Comparison of ENCODE assay signal across 33 cellular contexts in genomic region chr20:37586078-37586477, GRCh38. TPM values are rescaled to one million over a fixed set of nuclear protein-coding genes. Genes with fewer than 3 reads are reported as not detected.
DNase-seq lines count a peak whose midpoint lies in the region; ATAC-seq, FAIRE-seq and TF ChIP-seq lines count a peak whose summit lies in the region.
"Had no signal": no experiment of that assay in that cellular context is flagged by ENCODE, and none has a peak within 500 bp of the region (broad histone marks: within the 10 kb centered on the region; RNA-seq: fewer than 3 reads in every experiment).

No MANE protein-coding gene starts in this region.

- no peak overlapping the region for H3K4me3 Mint-ChIP-seq in WTC11
- H3K4me3 Mint-ChIP-seq: B cell; CD4-positive, alpha-beta memory T cell; CD4-positive, alpha-beta T cell; CD4-positive, CD25-positive, alpha-beta regulatory T cell; CD8-positive, alpha-beta memory T cell; CD8-positive, alpha-beta T cell had no signal

- no peaks in the 10 kb centered on the region for H3K79me2 ChIP-seq in HepG2 (ENCODE audit: insufficient read depth, low read length)

- H3K4me2 ChIP-seq in HepG2 (ENCODE audit: low read depth, low read length), result no peak overlapping the region
- H3K4me2 ChIP-seq: A549; BLaER1; BLaER1 treated with 17β-estradiol and CSF1 and Interleukin-3, amounts not matched to agents 10 nM and 100 nM had no signal

- in situ Hi-C loops in HepG2 (cut with HindIII; ENCODE audit: extremely low pct_ligation_motif_present, low pct_unique_long_range_greater_than_20kb) (no loop called here), KBM-7 (cut with MboI; ENCODE audit: low pct_unique_long_range_greater_than_20kb, low sequenced_read_pairs) (no loop called here)

- no peak for TF ChIP-seq EP300 in HepG2 (IDR thresholded peaks at IDR 0.05; ENCODE audit: low read depth in 2 of 2, low read length in 2 of 2)
- TF ChIP-seq EP300 in HepG2 (CRISPR knock-in tag; IDR thresholded peaks at IDR 0.05; ENCODE audit: borderline replicate concordance), result no peak

- H3K9me3 Mint-ChIP-seq in WTC11, result peaks cover 10% of the 10 kb centered on the region

- no peak overlapping the region for H3K27ac Mint-ChIP-seq in WTC11
- H3K27ac Mint-ChIP-seq: B cell; CD14-positive monocyte; CD4-positive, alpha-beta memory T cell; CD4-positive, alpha-beta T cell; CD4-positive, CD25-positive, alpha-beta regulatory T cell; CD8-positive, alpha-beta memory T cell; CD8-positive, alpha-beta T cell had no signal

- no peaks in the 10 kb centered on the region for H3K4me1 ChIP-seq in HepG2 (ENCODE audit: insufficient read depth, low read length)
- no peaks in the 10 kb centered on the region for H3K4me1 ChIP-seq in right lobe of liver
- H3K4me1 ChIP-seq: A549; BE2C; BLaER1; BLaER1 treated with 17β-estradiol and CSF1 and Interleukin-3, amounts not matched to agents 10 nM and 100 nM; Caco-2 had no signal

- ATAC-seq in HepG2 (no peak), right lobe of liver (no peak), WTC11 (no peak)
- ATAC-seq: A549; CD8-positive, alpha-beta T cell had no signal

- no peak overlapping the region for H3K9ac ChIP-seq in HepG2 (ENCODE audit: insufficient read depth, low read depth, low read length)
- H3K9ac ChIP-seq: BLaER1; BLaER1 treated with 17β-estradiol and CSF1 and Interleukin-3, amounts not matched to agents 10 nM and 100 nM had no signal

- H3K4me1 Mint-ChIP-seq in WTC11, result no peaks in the 10 kb centered on the region
- H3K4me1 Mint-ChIP-seq: B cell; CD14-positive monocyte; CD4-positive, alpha-beta memory T cell; CD4-positive, CD25-positive, alpha-beta regulatory T cell; CD8-positive, alpha-beta memory T cell had no signal

- H3K27ac ChIP-seq in HepG2 (ENCODE audit: extremely low read length, insufficient read depth, low read length), result no peak overlapping the region
- no peak overlapping the region for H3K27ac ChIP-seq in right lobe of liver
- H3K27ac ChIP-seq: 22Rv1; A549; BLaER1; BLaER1 treated with 17β-estradiol and CSF1 and Interleukin-3, amounts not matched to agents 10 nM and 100 nM; C4-2B had no signal

- TF ChIP-seq RAD21 in HepG2 (CRISPR knock-in tag; IDR thresholded peaks at IDR 0.05), result no peak

- peaks cover 0 to 20% of the 10 kb centered on the region in 2 experiments; a peak in 4 of 5 replicates for H3K27me3 ChIP-seq in HepG2 (ENCODE audit: control insufficient read depth in 1 of 2, insufficient read depth in 2 of 2, low read length in 2 of 2)
- no peaks in the 10 kb centered on the region for H3K27me3 ChIP-seq in right lobe of liver
- H3K27me3 ChIP-seq: BE2C; BLaER1; BLaER1 treated with 17β-estradiol and CSF1 and Interleukin-3, amounts not matched to agents 10 nM and 100 nM had no signal

- no peaks in the 10 kb centered on the region; the same call in 1 of the 2 replicates for H3K36me3 Mint-ChIP-seq in WTC11
- H3K36me3 Mint-ChIP-seq: CD14-positive monocyte; CD4-positive, alpha-beta memory T cell; CD4-positive, CD25-positive, alpha-beta regulatory T cell; CD8-positive, alpha-beta memory T cell; CD8-positive, alpha-beta T cell had no signal

- BruUV-seq in HepG2 (replicated peaks; lab: Mats Ljungman, UMichigan), result no TSS peak

- DNase-seq in HepG2 (ENCODE audit: low spot score), result no peak
- no peak for DNase-seq in right lobe of liver
- DNase-seq in WTC11 (ENCODE audit: low spot score), result no peak
- no peak for DNase-seq in KBM-7
- DNase-seq: 8988T; ACHN; AML-193; BE2C; C1 segment of cervical spinal cord; Calu3; CD4-positive, alpha-beta memory T cell; CD4-positive, alpha-beta T cell; CD4-positive, CD25-positive, alpha-beta regulatory T cell; CD8-positive, alpha-beta memory T cell; CD8-positive, alpha-beta T cell; COR-L47; DMS 273 treated with DMSO at 0.1 percent for 48 hours; DMS153; DMS53; DMS79; DMS79 treated with DMSO at 0.1 percent for 48 hours; DND-41; EL had no signal

- WGBS in HepG2 (ENCODE audit: low lambda C conversion rate), result 42% methylated on average over 2 of the region's 2 CpGs
- WGBS in right lobe of liver (ENCODE audit: insufficient coverage, low coverage, low lambda C conversion rate, missing lambda C conversion rate), result 50% methylated on average over 2 of the region's 2 CpGs

- TF ChIP-seq CTCF in HepG2 (CRISPR knock-in tag; IDR thresholded peaks at IDR 0.05) (no peak), right lobe of liver (IDR thresholded peaks at IDR 0.05) (no peak), WTC11 (IDR thresholded peaks at IDR 0.05) (no peak)

- H2AFZ ChIP-seq in HepG2 (ENCODE audit: low read length), result no peak overlapping the region

- H3K36me3 ChIP-seq in HepG2 (replicated peaks in 1 of 2; ENCODE audit: control insufficient read depth in 1 of 2, insufficient read depth in 2 of 2, low read length in 2 of 2) (no peaks in the 10 kb centered on the region), right lobe of liver (no peaks in the 10 kb centered on the region)
- H3K36me3 ChIP-seq: BE2C; BLaER1; BLaER1 treated with 17β-estradiol and CSF1 and Interleukin-3, amounts not matched to agents 10 nM and 100 nM had no signal

- no peak overlapping the region for H3K4me3 ChIP-seq in HepG2 (replicated peaks in 1 of 3; ENCODE audit: insufficient read depth in 1 of 3, low read depth in 2 of 3, low read length in 3 of 3)
- H3K4me3 ChIP-seq in right lobe of liver, result no peak overlapping the region
- H3K4me3 ChIP-seq: A549; BLaER1; BLaER1 treated with 17β-estradiol and CSF1 and Interleukin-3, amounts not matched to agents 10 nM and 100 nM had no signal

- TF ChIP-seq POLR2A in HepG2 (IDR thresholded peaks at IDR 0.05; ENCODE audit: insufficient read depth in 1 of 2, low read depth in 2 of 2, low read length in 2 of 2) (no peak), right lobe of liver (IDR thresholded peaks at IDR 0.05) (no peak)

- intact Hi-C loops in HepG2 (cut with micrococcal nuclease; ENCODE audit: unreplicated experiment) (no loop called here), right lobe of liver (cut with DNase I) (no loop called here)

- H3K9me3 ChIP-seq in HepG2 (ENCODE audit: low read length) (no peaks in the 10 kb centered on the region), right lobe of liver (no peaks in the 10 kb centered on the region)
- H3K9me3 ChIP-seq: BE2C had no signal

- H4K20me1 ChIP-seq in HepG2 (ENCODE audit: insufficient read depth, low read length), result no peaks in the 10 kb centered on the region
- H4K20me1 ChIP-seq: BLaER1 had no signal

- no peak for FAIRE-seq in HepG2 (lab: Jason Lieb, UNC)
- FAIRE-seq: A204.1, A549, D721Med had no signal

- CTCF ChIA-PET in HepG2 (lab: Yijun Ruan, JAX; ENCODE audit: low intra/inter-chr PET ratio, low total read pairs) (no interaction called here), WTC11 (lab: Charles Lee) (interaction anchor here (0.9 to 3.0 kb wide), 2 partner anchors 10 to 22 kb away, joined by 4 to 10 read pairs; no protein-coding TSS in a partner anchor)

- POLR2A ChIA-PET in HepG2 (lab: Yijun Ruan, JAX) (no interaction called here), WTC11 (lab: Charles Lee) (no interaction called here)

- H3K27me3 Mint-ChIP-seq in WTC11 (ENCODE audit: low read depth), result peaks cover 4% of the 10 kb centered on the region

TF ChIP-seq in HepG2, 621 proteins besides CTCF, POLR2A, EP300 and RAD21:
- TF ChIP-seq SATB2 (CRISPR knock-in tag; IDR thresholded peaks at IDR 0.05) (no peak), ZNF317 (CRISPR knock-in tag; IDR thresholded peaks at IDR 0.05) (peak; percentile 83), ZNF260 (CRISPR knock-in tag; IDR thresholded peaks at IDR 0.05; ENCODE audit: borderline replicate concordance, low read depth) (no peak)

TF ChIP-seq in WTC11, 78 proteins besides CTCF, POLR2A, EP300 and RAD21:
- TF ChIP-seq ZNF317 (CRISPR knock-in tag; IDR thresholded peaks at IDR 0.05; ENCODE audit: borderline replicate concordance, low read depth), result peak; percentile 69
- TF ChIP-seq, protein P1, sequence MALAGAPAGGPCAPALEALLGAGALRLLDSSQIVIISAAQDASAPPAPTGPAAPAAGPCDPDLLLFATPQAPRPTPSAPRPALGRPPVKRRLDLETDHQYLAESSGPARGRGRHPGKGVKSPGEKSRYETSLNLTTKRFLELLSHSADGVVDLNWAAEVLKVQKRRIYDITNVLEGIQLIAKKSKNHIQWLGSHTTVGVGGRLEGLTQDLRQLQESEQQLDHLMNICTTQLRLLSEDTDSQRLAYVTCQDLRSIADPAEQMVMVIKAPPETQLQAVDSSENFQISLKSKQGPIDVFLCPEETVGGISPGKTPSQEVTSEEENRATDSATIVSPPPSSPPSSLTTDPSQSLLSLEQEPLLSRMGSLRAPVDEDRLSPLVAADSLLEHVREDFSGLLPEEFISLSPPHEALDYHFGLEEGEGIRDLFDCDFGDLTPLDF (CRISPR knock-in tag; IDR thresholded peaks at IDR 0.05), result no peak

RNA-seq across cellular contexts. Expression of gene BLCAP, which starts 58.4 kb away (rescaled TPM):
- total RNA-seq in HepG2 (2016; rRNA removed; fragmentation: Illumina TruSeq; extraction: Trizol) (34.9 and 52.4 TPM in 2 replicates), right lobe of liver (10 to 100 TPM; 32.7 to 75.5 (median 47.8) TPM), WTC11 (2021) (53.5 to 85.6 TPM (median 54.4 TPM) in 3 replicates)
- 17.2 and 22.5 TPM in 2 replicates for total RNA-seq in HepG2 (2016; cell fraction: cytosol; rRNA removed; fragmentation: Illumina TruSeq; extraction: Trizol; ENCODE audit: low read depth)
- 38.0 and 49.3 TPM in 2 replicates for total RNA-seq in HepG2 (2016; cell fraction: insoluble cytoplasmic fraction; rRNA removed; fragmentation: Illumina TruSeq; extraction: Trizol)
- total RNA-seq in HepG2 (2016; cell fraction: membrane; rRNA removed; fragmentation: Illumina TruSeq; extraction: Trizol), result 51.0 and 56.2 TPM in 2 replicates
- total RNA-seq in HepG2 (2016; cell fraction: nucleus; rRNA removed; fragmentation: Illumina TruSeq; extraction: Trizol), result 51.2 and 62.7 TPM in 2 replicates
- polyA plus RNA-seq in HepG2 (2011; rRNA removed), result 86.8 and 87.3 TPM in 2 replicates
- polyA plus RNA-seq in HepG2 (2011; cell fraction: cytosol; rRNA removed), result 70.1 and 103 TPM in 2 replicates
- 88.0 and 105 TPM in 2 replicates for polyA plus RNA-seq in HepG2 (2011; cell fraction: nucleus; rRNA removed)
- 48.1 and 53.7 TPM in 2 replicates for polyA plus RNA-seq in HepG2 (2012)
- 20.3 and 24.7 TPM in 2 replicates for polyA plus RNA-seq in HepG2 (2016; cell fraction: cytosol; fragmentation: Illumina TruSeq; extraction: Trizol; ENCODE audit: low read depth)
- polyA plus RNA-seq in HepG2 (2016; cell fraction: insoluble cytoplasmic fraction; fragmentation: Illumina TruSeq; extraction: Trizol; ENCODE audit: low read depth), result 48.7 and 55.1 TPM in 2 replicates
- 52.2 and 55.0 TPM in 2 replicates for polyA plus RNA-seq in HepG2 (2016; cell fraction: membrane; fragmentation: Illumina TruSeq; extraction: Trizol; ENCODE audit: low read depth)
- polyA plus RNA-seq in HepG2 (2016; cell fraction: nucleus; fragmentation: Illumina TruSeq; extraction: Trizol; ENCODE audit: insufficient read depth, low read depth), result 97.6 and 101 TPM in 2 replicates
- polyA minus RNA-seq in HepG2 (2011; rRNA and poly(A)+ RNA removed; ENCODE audit: low replicate concordance), result 129 and 137 TPM in 2 replicates
- 28.5 and 36.9 TPM in 2 replicates for polyA minus RNA-seq in HepG2 (2011; cell fraction: cytosol; rRNA and poly(A)+ RNA removed)
- polyA minus RNA-seq in HepG2 (2011; cell fraction: nucleus; rRNA and poly(A)+ RNA removed), result 87.7 and 95.1 TPM in 2 replicates

Comparison
In these comparisons a context has a peak if more than half of its experiments do, and no peak if none do; other contexts are left out.
1. Of the 50 proteins assayed by ChIP-seq in both HepG2 and WTC11: peak only in HepG2: none; only in WTC11: none; in both: ZNF317; in neither: 49.